In genomic region chr10:68470300-68470699, GRCh38 we compare ENCODE assay signal across 9 cellular contexts. TPM values are rescaled to one million over a fixed set of nuclear protein-coding genes. Genes with fewer than 3 reads are reported as not detected.
A peak's percentile ranks its signal among the peaks of the same experiment; 100 is the strongest.
DNase-seq lines count a peak whose midpoint lies in the region; ATAC-seq lines count a peak whose summit lies in the region.
"Had no signal": no experiment of that assay in that cellular context is flagged by ENCODE, and none has a peak within 500 bp of the region (broad histone marks: within the 10 kb centered on the region; RNA-seq: fewer than 3 reads in every experiment).

No MANE protein-coding gene starts in this region.

- H3K4me3 Mint-ChIP-seq in CD4-positive, alpha-beta memory T cell = peak overlapping the region in 7 of 8 donors; percentile 2 to 99 (median 94)
- H3K4me3 Mint-ChIP-seq in activated naive CD8-positive, alpha-beta T cell treated with anti-CD3 and anti-CD28 coated beads, Interleukin-2, amount 10 ng/mL, durations not matched to agents 7 days and 5 days = peak overlapping the region; percentile 98

- H3K36me3 Mint-ChIP-seq in CD4-positive, alpha-beta memory T cell = peaks cover under 1 to 4% of the 10 kb centered on the region in 2 donors
- peaks cover 15% of the 10 kb centered on the region for H3K36me3 Mint-ChIP-seq in activated naive CD8-positive, alpha-beta T cell treated with anti-CD3 and anti-CD28 coated beads, Interleukin-2, amount 10 ng/mL, durations not matched to agents 7 days and 5 days

- peaks cover 0 to 2% (median 0%) of the 10 kb centered on the region in 8 donors for H3K9me3 Mint-ChIP-seq in CD4-positive, alpha-beta memory T cell
- H3K9me3 Mint-ChIP-seq in activated naive CD8-positive, alpha-beta T cell treated with anti-CD3 and anti-CD28 coated beads, Interleukin-2, amount 10 ng/mL, durations not matched to agents 7 days and 5 days = no peaks in the 10 kb centered on the region

- H3K27me3 Mint-ChIP-seq in CD4-positive, alpha-beta memory T cell = no peaks in the 10 kb centered on the region
- no peaks in the 10 kb centered on the region for H3K27me3 Mint-ChIP-seq in activated naive CD8-positive, alpha-beta T cell treated with anti-CD3 and anti-CD28 coated beads, Interleukin-2, amount 10 ng/mL, durations not matched to agents 7 days and 5 days

- no peak overlapping the region for H3K27ac ChIP-seq in CD4-positive, alpha-beta memory T cell (ENCODE audit: low read depth, low read length)
- peak overlapping the region; percentile 99 for H3K27ac ChIP-seq in HUES48 (ENCODE audit: low read depth, low read length)

- H3K4me3 ChIP-seq in CD4-positive, alpha-beta memory T cell (ENCODE audit: low read length in 2 of 2) = no peak overlapping the region
- H3K4me3 ChIP-seq in HUES48 (ENCODE audit: low read depth, low read length) = peak overlapping the region; percentile 88
- no peak overlapping the region for H3K4me3 ChIP-seq in mucosa of stomach (ENCODE audit: low read length)

- no peak for ATAC-seq in activated naive CD8-positive, alpha-beta T cell treated with anti-CD3 and anti-CD28 coated beads, Interleukin-2, amount 10 ng/mL, durations not matched to agents 7 days and 5 days (ENCODE audit: low read depth)
- no peak for ATAC-seq in activated CD4-positive, CD25-positive, alpha-beta regulatory T cell treated with anti-CD3 and anti-CD28 coated beads, Interleukin-2, amount 50 U/mL, for 24 hours
- ATAC-seq in GM21423 (IDR thresholded peaks at IDR 0.05; ENCODE audit: unreplicated experiment) = no peak

- peak overlapping the region; percentile 96 for H3K9ac ChIP-seq in HUES48 (ENCODE audit: low read depth, low read length)
- peak overlapping the region; percentile 70 for H3K9ac ChIP-seq in mucosa of stomach (ENCODE audit: low read length)

- H3K36me3 ChIP-seq in CD4-positive, alpha-beta memory T cell (ENCODE audit: insufficient read depth, low read length) = no peaks in the 10 kb centered on the region
- H3K36me3 ChIP-seq in HUES48 (ENCODE audit: control insufficient read depth, insufficient read depth, low read length) (peaks cover 44% of the 10 kb centered on the region), mucosa of stomach (ENCODE audit: control insufficient read depth, insufficient read depth, low read length) (no peaks in the 10 kb centered on the region)

- H3K4me1 ChIP-seq in CD4-positive, alpha-beta memory T cell (ENCODE audit: insufficient read depth, low read length) = peaks cover 16% of the 10 kb centered on the region
- H3K4me1 ChIP-seq in HUES48 (ENCODE audit: control insufficient read depth, insufficient read depth, low read length) (peaks cover 15% of the 10 kb centered on the region), mucosa of stomach (ENCODE audit: control insufficient read depth, insufficient read depth, low read length) (peaks cover 4% of the 10 kb centered on the region)

- no peaks in the 10 kb centered on the region for H3K27me3 ChIP-seq in CD4-positive, alpha-beta memory T cell (ENCODE audit: insufficient read depth, low read length)
- H3K27me3 ChIP-seq in HUES48 (ENCODE audit: control insufficient read depth, insufficient read depth, low read length) (no peaks in the 10 kb centered on the region), mucosa of stomach (ENCODE audit: control insufficient read depth, insufficient read depth, low read length) (no peaks in the 10 kb centered on the region)

- H3K27ac Mint-ChIP-seq in CD4-positive, alpha-beta memory T cell = peak overlapping the region in 3 of 7 donors; percentile 10 to 42 (median 37)
- peak overlapping the region; percentile 51 for H3K27ac Mint-ChIP-seq in activated naive CD8-positive, alpha-beta T cell treated with anti-CD3 and anti-CD28 coated beads, Interleukin-2, amount 10 ng/mL, durations not matched to agents 7 days and 5 days

- CTCF ChIA-PET in CD4-positive, alpha-beta memory T cell (lab: Charles Lee; ENCODE audit: partially characterized antibody) = no interaction called here

- peaks cover 5 to 24% (median 14%) of the 10 kb centered on the region in 4 donors for H3K4me1 Mint-ChIP-seq in CD4-positive, alpha-beta memory T cell
- H3K4me1 Mint-ChIP-seq in activated naive CD8-positive, alpha-beta T cell treated with anti-CD3 and anti-CD28 coated beads, Interleukin-2, amount 10 ng/mL, durations not matched to agents 7 days and 5 days = peaks cover 22% of the 10 kb centered on the region

- no peaks in the 10 kb centered on the region for H3K9me3 ChIP-seq in CD4-positive, alpha-beta memory T cell (ENCODE audit: control insufficient read depth in 1 of 2, low read length in 2 of 2)
- H3K9me3 ChIP-seq in HUES48 (ENCODE audit: control insufficient read depth, insufficient read depth, low read length) (no peaks in the 10 kb centered on the region), mucosa of stomach (ENCODE audit: control insufficient read depth, low read length) (no peaks in the 10 kb centered on the region)

- no peak for DNase-seq in CD4-positive, alpha-beta memory T cell
- DNase-seq in activated naive CD8-positive, alpha-beta T cell treated with anti-CD3 and anti-CD28 coated beads, Interleukin-2, amount 10 ng/mL, durations not matched to agents 7 days and 5 days = no peak
- DNase-seq in cortex of kidney (lab: John Stamatoyannopoulos, UW) (no peak), SHP77 treated with DMSO at 0.1 percent for 48 hours (lab: John Stamatoyannopoulos, UW) (no peak)
- DNase-seq: NCI-H1930 had no signal

- POLR2A ChIA-PET in CD4-positive, alpha-beta memory T cell (lab: Charles Lee; ENCODE audit: partially characterized antibody) = no interaction called here
- POLR2A ChIA-PET in activated naive CD8-positive, alpha-beta T cell treated with anti-CD3 and anti-CD28 coated beads, Interleukin-2, amount 10 ng/mL, durations not matched to agents 7 days and 5 days (lab: Charles Lee) = no interaction called here

- intact Hi-C loops in CD4-positive, alpha-beta memory T cell (cut with micrococcal nuclease) = no loop called here

RNA-seq across cellular contexts. Expression of gene DNA2, which starts 1.5 kb away (rescaled TPM):
- 1 to 10 TPM; 5.4 to 7.7 TPM for total RNA-seq in CD4-positive, alpha-beta memory T cell
- polyA plus RNA-seq in CD4-positive, alpha-beta memory T cell = 1 to 10 TPM in 1 of 2 donors, under 1 TPM in 1; 0.36 to 1.2 TPM
- 10 to 100 TPM; 35.0 to 36.1 TPM for total RNA-seq in activated naive CD8-positive, alpha-beta T cell treated with anti-CD3 and anti-CD28 coated beads, Interleukin-2, amount 10 ng/mL, durations not matched to agents 7 days and 5 days

RNA-seq across cellular contexts. Expression of gene SLC25A16, which starts 57.0 kb away (rescaled TPM):
- total RNA-seq in CD4-positive, alpha-beta memory T cell = 10 to 100 TPM; 29.1 to 30.7 TPM
- 1 to 10 TPM; 5.4 to 6.7 TPM for polyA plus RNA-seq in CD4-positive, alpha-beta memory T cell
- total RNA-seq in activated naive CD8-positive, alpha-beta T cell treated with anti-CD3 and anti-CD28 coated beads, Interleukin-2, amount 10 ng/mL, durations not matched to agents 7 days and 5 days = 10 to 100 TPM; 17.8 to 18.9 TPM

Comparison
In these comparisons a context has a peak if more than half of its experiments do, and no peak if none do; other contexts are left out.
1. RNA of gene DNA2, which starts 1.5 kb away (total RNA-seq): 35.0 to 36.1 TPM in activated naive CD8-positive, alpha-beta T cell treated with anti-CD3 and anti-CD28 coated beads, Interleukin-2, amount 10 ng/mL, durations not matched to agents 7 days and 5 days; 5.4 to 7.7 TPM in CD4-positive, alpha-beta memory T cell; every median in the first group is over 4 times any median in the second.